ENCODE assay signal across 21 cellular contexts in genomic region chr5:166330061-166330460, GRCh38.
DNase-seq lines count a peak whose midpoint lies in the region; ATAC-seq and FAIRE-seq lines count a peak whose summit lies in the region.
"Had no signal": no experiment of that assay in that cellular context is flagged by ENCODE, and none has a peak within 500 bp of the region (broad histone marks: within the 10 kb centered on the region; RNA-seq: fewer than 3 reads in every experiment).

No MANE protein-coding gene starts in this region.

- no peak overlapping the region for H3K4me3 ChIP-seq in HAP-1
- H3K4me3 ChIP-seq: A549, BLaER1, GM12878, GM23338 had no signal

- no peak for ATAC-seq in GM19455 (IDR thresholded peaks at IDR 0.05; ENCODE audit: unreplicated experiment)
- ATAC-seq: A549, GM12878, GM23338, HCT116 had no signal

- no peaks in the 10 kb centered on the region for H3K36me3 ChIP-seq in HAP-1 (replicated peaks)
- H3K36me3 ChIP-seq: BLaER1 had no signal

- FAIRE-seq in urothelium cell line (lab: Jason Lieb, UNC) = no peak
- FAIRE-seq: A549, GM12878, H54, HTR-8/SVneo had no signal

- in situ Hi-C loops in HAP-1 (cut with MboI; ENCODE audit: low sequenced_read_pairs) = no loop called here

- peaks cover 10% of the 10 kb centered on the region for H3K4me1 ChIP-seq in HAP-1
- H3K4me1 ChIP-seq: A549, BLaER1 had no signal

- H3K9me3 ChIP-seq in HAP-1 = no peaks in the 10 kb centered on the region
- H3K9me3 ChIP-seq: A549, BLaER1 had no signal

- peak; percentile 42 for DNase-seq in COLO829 (ENCODE audit: low spot score)
- peak; percentile 10 for DNase-seq in NCI-H69 (lab: John Stamatoyannopoulos, UW)
- DNase-seq in left kidney (ENCODE audit: low read depth, low spot score) = peak; percentile 26
- DNase-seq in urothelium cell line (ENCODE audit: low spot score) = peak; percentile 11
- no peak for DNase-seq in HAP-1 (ENCODE audit: low spot score in 2 of 2)
- DNase-seq in HK-2 (ENCODE audit: unreplicated experiment) = no peak
- DNase-seq: CD4-positive, alpha-beta memory T cell; DMS 273 treated with DMSO at 0.1 percent for 48 hours; DMS53; DND-41; EL; Karpas-422; KBM-7 had no signal

- H3K27me3 ChIP-seq in HAP-1 (ENCODE audit: low read depth) = no peaks in the 10 kb centered on the region
- H3K27me3 ChIP-seq: BLaER1 had no signal

Comparison
In these comparisons a context has a peak if more than half of its experiments do, and no peak if none do; other contexts are left out.
1. DNase-seq: peak in COLO829 (single experiment), NCI-H69 (single experiment), left kidney (single experiment) and urothelium cell line (single experiment); none in HAP-1 (0 of 2) and HK-2 (single experiment).